Comparison of ENCODE assay signal across 8 cellular contexts in the genomic region with DNA sequence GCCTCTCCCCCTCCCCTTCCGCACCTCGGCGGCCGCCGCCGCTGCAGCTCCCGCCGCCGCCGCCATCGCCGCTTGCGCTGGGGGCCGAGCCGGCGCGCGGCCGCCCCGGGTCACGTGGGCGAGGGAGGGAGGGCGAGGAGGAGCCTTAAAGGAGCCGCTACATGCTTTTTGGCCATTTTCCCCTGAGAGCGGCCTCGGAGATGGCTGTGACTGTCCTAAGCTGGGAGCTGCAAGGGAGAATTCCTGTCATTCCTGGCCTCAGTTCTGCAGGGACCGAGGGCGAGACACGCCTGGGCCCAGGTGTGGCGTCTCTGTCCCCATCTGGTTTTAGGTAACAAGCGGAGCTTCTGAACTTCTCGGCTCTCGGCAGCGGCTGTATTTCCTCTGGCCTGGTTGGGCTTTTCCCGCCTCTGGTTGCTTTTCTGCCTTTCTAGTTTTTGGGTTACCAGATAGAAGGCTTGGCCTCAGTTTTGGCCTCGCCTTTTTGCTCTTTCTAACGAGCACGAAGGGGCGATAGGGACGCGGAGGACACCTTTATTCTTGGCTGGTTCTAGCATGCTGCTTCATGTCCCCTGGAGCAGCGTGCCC. TPM values are rescaled to one million over a fixed set of nuclear protein-coding genes. Genes with fewer than 3 reads are reported as not detected.
A peak's percentile ranks its signal among the peaks of the same experiment; 100 is the strongest.
DNase-seq lines count a peak whose midpoint lies in the region; ATAC-seq and TF ChIP-seq lines count a peak whose summit lies in the region.

TSS of gene EHMT2 (minus strand) at position 87 of the 588 bp plus-strand sequence. CDS start at position 66, 21 bp downstream.

- no peaks in the 10 kb centered on the region for H3K27me3 ChIP-seq in mammary epithelial cell (ENCODE audit: insufficient read depth, low read length)

- no peaks in the 10 kb centered on the region for H3K9me3 Mint-ChIP-seq in immature natural killer cell

- H3K4me3 ChIP-seq in WI38 (ENCODE audit: low read depth, low read length): peak within 1 kb of the TSS; percentile 75
- peak within 1 kb of the TSS; percentile 77 to 95 (median 90) for H3K4me3 ChIP-seq in mammary epithelial cell (replicated peaks in 1 of 3; ENCODE audit: insufficient read depth in 1 of 3, low read depth in 2 of 3, low read length in 3 of 3)

- H3K9me3 ChIP-seq in mammary epithelial cell (replicated peaks; ENCODE audit: insufficient read depth, low read length): no peaks in the 10 kb centered on the region

- H2AFZ ChIP-seq in mammary epithelial cell (ENCODE audit: low read depth, low read length): peak within 1 kb of the TSS; percentile 98

- peaks cover 0 to under 1% (median 0%) of the 10 kb centered on the region in 3 donors for H3K36me3 Mint-ChIP-seq in immature natural killer cell

- TSS peak; percentile 61 for BruUV-seq in mammary epithelial cell (replicated peaks; lab: Mats Ljungman, UMichigan)

- H3K27ac ChIP-seq in mammary epithelial cell (ENCODE audit: insufficient read depth, low read depth, low read length): peak within 1 kb of the TSS; percentile 71

- H3K27me3 Mint-ChIP-seq in immature natural killer cell (ENCODE audit: low read depth in 3 of 3): peaks cover 11 to 13% (median 13%) of the 10 kb centered on the region in 3 donors

- WGBS in mammary epithelial cell (ENCODE audit: low coverage, missing lambda C conversion rate): 0% methylated on average over 16 of the region's 42 CpGs

- TF ChIP-seq CTCF in GM12873 (IDR thresholded peaks at IDR 0.05; ENCODE audit: insufficient read depth, low read depth, low read length, missing control alignments) (peak; percentile 7), WI38 (IDR thresholded peaks at IDR 0.05; ENCODE audit: low read depth, low read length) (no peak), mammary epithelial cell (conservative IDR thresholded peaks at IDR 0.05 in 1 of 2, IDR thresholded peaks at IDR 0.05 in 1 of 2; ENCODE audit: extremely low read depth in 1 of 2, insufficient read depth in 1 of 2, low read depth in 1 of 2, low read length in 2 of 2) (no peak)

- peaks cover 11% of the 10 kb centered on the region for H3K79me2 ChIP-seq in mammary epithelial cell (ENCODE audit: insufficient read depth, low read length)

- H3K4me2 ChIP-seq in mammary epithelial cell (ENCODE audit: insufficient read depth, low read depth, low read length): peak within 1 kb of the TSS; percentile 85

- H3K27ac Mint-ChIP-seq in immature natural killer cell: peak within 1 kb of the TSS; percentile 91 to 99 (median 95)

- peak within 1 kb of the TSS; percentile 84 for H3K9ac ChIP-seq in mammary epithelial cell (ENCODE audit: insufficient read depth, low read length)

- in situ Hi-C loops in mammary epithelial cell (cut with MboI; ENCODE audit: low sequenced_read_pairs in 2 of 2): no loop called here

- peaks cover 43 to 45% of the 10 kb centered on the region in 2 donors for H3K4me1 Mint-ChIP-seq in immature natural killer cell

- intact Hi-C loops in mammary epithelial cell (cut with micrococcal nuclease): loop anchor here (1.0 to 5.0 kb wide), 4 partner anchors 35 to 215 kb away; partner anchors contain the start of genes LY6G5C and NEU1

- peaks cover 7% of the 10 kb centered on the region for H3K36me3 ChIP-seq in mammary epithelial cell (ENCODE audit: insufficient read depth, low read length)

- H3K4me1 ChIP-seq in mammary epithelial cell (ENCODE audit: insufficient read depth, low read length): peaks cover 14% of the 10 kb centered on the region

- H4K20me1 ChIP-seq in mammary epithelial cell (ENCODE audit: insufficient read depth, low read length): no peaks in the 10 kb centered on the region

- ATAC-seq in HG03039 (IDR thresholded peaks at IDR 0.05; ENCODE audit: unreplicated experiment) (peak; percentile 43), HG02973 (IDR thresholded peaks at IDR 0.05; ENCODE audit: unreplicated experiment) (no peak)

- dilution Hi-C loops in mammary epithelial cell (cut with HindIII; ENCODE audit: low sequenced_read_pairs): no loop called here

- CTCF ChIA-PET in mammary epithelial cell (lab: Charles Lee; ENCODE audit: low non-redundant PET): interaction anchor here (0.6 to 0.7 kb wide), 2 partner anchors 74 to 128 kb away, joined by 4 to 9 read pairs; no protein-coding TSS in a partner anchor

- peak within 1 kb of the TSS; percentile 91 to 99 (median 96) for H3K4me3 Mint-ChIP-seq in immature natural killer cell

- DNase-seq in NCI-H2227 (lab: John Stamatoyannopoulos, UW; ENCODE audit: unreplicated experiment) (peak; percentile 93), mammary epithelial cell (peak; percentile 80), immature natural killer cell (peak; percentile 82 to 84 (median 83)), smooth muscle cell of the brain vasculature (ENCODE audit: low read depth, low spot score) (peak; percentile 50)

RNA-seq across cellular contexts. Expression of gene EHMT2, which starts in this region (rescaled TPM):
- total RNA-seq in mammary epithelial cell: 10 to 100 TPM; 26.2 to 28.7 TPM
- polyA plus RNA-seq in mammary epithelial cell (33.6 TPM), immature natural killer cell (10 to 100 TPM; 18.8 to 52.1 (median 21.5) TPM)
- polyA minus RNA-seq in mammary epithelial cell: 95.7 TPM
